ENCODE assay signal across 26 cellular contexts in genomic region chr16:49860593-49860992, GRCh38. TPM values are rescaled to one million over a fixed set of nuclear protein-coding genes. Genes with fewer than 3 reads are reported as not detected.
"Had no signal": no experiment of that assay in that cellular context is flagged by ENCODE, and none has a peak within 500 bp of the region (broad histone marks: within the 10 kb centered on the region; RNA-seq: fewer than 3 reads in every experiment).

No MANE protein-coding gene starts in this region.

- H3K4me3 Mint-ChIP-seq: natural killer cell treated with Interleukin-12 subunit alpha and Interleukin-12 subunit beta and Interleukin-15 and Interleukin-18, amount 100 ng/mL, for 72 hours; stimulated activated naive CD8-positive, alpha-beta T cell treated with anti-CD3 and anti-CD28 coated beads, Interleukin-15, Interleukin-2, amounts not matched to agents 100 ng/mL and 50 ng/mL, for 24 hours had no signal

- H3K9me3 Mint-ChIP-seq: naive thymus-derived CD4-positive, alpha-beta T cell; natural killer cell treated with Interleukin-12 subunit alpha and Interleukin-12 subunit beta and Interleukin-15 and Interleukin-18, amount 100 ng/mL, for 72 hours; stimulated activated naive CD8-positive, alpha-beta T cell treated with anti-CD3 and anti-CD28 coated beads, Interleukin-15, Interleukin-2, amounts not matched to agents 100 ng/mL and 50 ng/mL, for 24 hours had no signal

- H3K4me1 ChIP-seq: pancreas had no signal

- H3K4me2 ChIP-seq: hepatocyte had no signal

- H3K36me3 Mint-ChIP-seq: naive thymus-derived CD4-positive, alpha-beta T cell; natural killer cell treated with Interleukin-12 subunit alpha and Interleukin-12 subunit beta and Interleukin-15 and Interleukin-18, amount 100 ng/mL, for 72 hours had no signal

- H3K27me3 ChIP-seq: hepatocyte, pancreas, tibial artery, uterus had no signal

- H2AFZ ChIP-seq: hepatocyte had no signal

- H3K27ac Mint-ChIP-seq: naive thymus-derived CD4-positive, alpha-beta T cell; natural killer cell treated with Interleukin-12 subunit alpha and Interleukin-12 subunit beta and Interleukin-15 and Interleukin-18, amount 100 ng/mL, for 72 hours; stimulated activated naive CD8-positive, alpha-beta T cell treated with anti-CD3 and anti-CD28 coated beads, Interleukin-15, Interleukin-2, amounts not matched to agents 100 ng/mL and 50 ng/mL, for 24 hours had no signal

- H3K4me3 ChIP-seq: heart right ventricle, hepatocyte, left ventricle myocardium inferior, lung, mucosa of descending colon, pancreas, prostate gland, skin epidermis, suprapubic skin, thoracic aorta, tibial artery, upper lobe of right lung, uterus had no signal

- H3K36me3 ChIP-seq: heart right ventricle, left ventricle myocardium inferior, pancreas, prostate gland, suprapubic skin, thoracic aorta, tibial artery, upper lobe of right lung, uterus had no signal

- DNase-seq: heart right ventricle; islet precursor cell; left ventricle myocardium inferior; midbrain; mucosa of descending colon; naive thymus-derived CD4-positive, alpha-beta T cell; pancreas; retina; right cardiac atrium; stimulated activated CD4-positive, alpha-beta T cell treated with anti-CD3 and anti-CD28 coated beads, Interleukin-12 subunit alpha, Interleukin-12 subunit beta, amount 100 ng/mL, for 4 hours; stimulated activated CD4-positive, alpha-beta T cell treated with anti-CD3 and anti-CD28 coated beads, Interleukin-15, amount 100 ng/mL, for 24 hours; stimulated activated CD4-positive, alpha-beta T cell treated with anti-CD3 and anti-CD28 coated beads, Interleukin-2, amount 100 ng/mL, for 24 hours; stimulated activated CD4-positive, alpha-beta T cell treated with anti-CD3 and anti-CD28 coated beads, Interleukin-4, amount 100 ng/mL, for 1 hour; stimulated activated naive CD4-positive, alpha-beta T cell; tibial artery; trophoblast cell; upper lobe of right lung; uterus had no signal

- H3K9me3 ChIP-seq: heart right ventricle, left ventricle myocardium inferior, mucosa of descending colon, pancreas, prostate gland, suprapubic skin, thoracic aorta, tibial artery, upper lobe of right lung, uterus had no signal

- H3K79me2 ChIP-seq: hepatocyte had no signal

- H3K27ac ChIP-seq: hepatocyte, left ventricle myocardium inferior, prostate gland, skin epidermis, suprapubic skin, thoracic aorta, tibial artery, upper lobe of right lung had no signal

RNA-seq across cellular contexts. Expression of gene ZNF423, which starts 4.7 kb away (rescaled TPM):
- total RNA-seq: naive thymus-derived CD4-positive, alpha-beta T cell; natural killer cell treated with Interleukin-12 subunit alpha and Interleukin-12 subunit beta and Interleukin-15 and Interleukin-18, amount 100 ng/mL, for 72 hours had no signal
- polyA plus RNA-seq: naive thymus-derived CD4-positive, alpha-beta T cell had no signal
